In genomic region chr11:120210651-120211521, GRCh38 we compare ENCODE assay signal across 8 cellular contexts. TPM values are rescaled to one million over a fixed set of nuclear protein-coding genes. Genes with fewer than 3 reads are reported as not detected.
A peak's percentile ranks its signal among the peaks of the same experiment; 100 is the strongest.
DNase-seq lines count a peak whose midpoint lies in the region; ATAC-seq, FAIRE-seq and TF ChIP-seq lines count a peak whose summit lies in the region.

Gene OAF, plus strand, starts transcription at chr11:120211032. Its CDS starts 248 bp downstream, at chr11:120211280.

- peaks cover 11 to 22% of the 10 kb centered on the region in 2 experiments for H3K4me1 ChIP-seq in neutrophil (ENCODE audit: control insufficient read depth in 1 of 2, insufficient read depth in 1 of 2, low read depth in 1 of 2, low read length in 1 of 2)

- peak; percentile 16; the same call in 1 of the 2 replicates for TF ChIP-seq CTCF in AG10803 (conservative IDR thresholded peaks at IDR 0.05; ENCODE audit: low read length)
- TF ChIP-seq CTCF in neutrophil (IDR thresholded peaks at IDR 0.05) = no peak
- TF ChIP-seq CTCF in subcutaneous adipose tissue (IDR thresholded peaks at IDR 0.05; ENCODE audit: low read depth) = no peak

- H3K4me3 ChIP-seq in AG10803 (ENCODE audit: low read length) (peak within 1 kb of the TSS; percentile 76), neutrophil (ENCODE audit: low read depth in 1 of 2, low read length in 1 of 2) (peak within 1 kb of the TSS; percentile 44 to 53)

- FAIRE-seq in frontal cortex (lab: Jason Lieb, UNC) = no peak

- H3K9me3 ChIP-seq in neutrophil = no peaks in the 10 kb centered on the region

- DNase-seq in AG10803 (ENCODE audit: low read depth) (peak; percentile 73), RKO (ENCODE audit: low spot score) (peak; percentile 76), frontal cortex (ENCODE audit: low spot score in 2 of 2) (peak; percentile 82 to 86)
- peak; percentile 55 for DNase-seq in activated naive CD4-positive, alpha-beta T cell treated with Interleukin-2 at 50 U/mL for 16 hours

- no peak within 1 kb of the TSS for H3K27ac ChIP-seq in neutrophil

- H3K36me3 ChIP-seq in neutrophil = no peaks in the 10 kb centered on the region

- peak; percentile 22 for TF ChIP-seq POLR2A in GM19099 (IDR thresholded peaks at IDR 0.05; ENCODE audit: extremely low read depth, insufficient read length, low read depth)

- peak; percentile 73 for ATAC-seq in HG03442 (IDR thresholded peaks at IDR 0.05; ENCODE audit: unreplicated experiment)

- H3K27me3 ChIP-seq in neutrophil = peaks cover 89% of the 10 kb centered on the region

RNA-seq across cellular contexts. Expression of gene OAF, which starts in this region (rescaled TPM):
- total RNA-seq in frontal cortex = 1.2 TPM
- 10 to 100 TPM; 25.6 to 39.4 (median 32.5) TPM for total RNA-seq in subcutaneous adipose tissue

Comparison
In these comparisons a context has a peak if more than half of its experiments do, and no peak if none do; other contexts are left out.
1. RNA of gene OAF (total RNA-seq): 25.6 to 39.4 TPM in subcutaneous adipose tissue; 1.2 TPM in frontal cortex (single experiment); every median in the first group is over 10 times any median in the second.
2. Peak in every context shown above with its lines, with median percentiles within 50 percentile points of each other: DNase-seq.